12 cellular contexts compared by ENCODE assay signal in genomic region chr3:5140230-5140621, GRCh38. TPM values are rescaled to one million over a fixed set of nuclear protein-coding genes. Genes with fewer than 3 reads are reported as not detected.
DNase-seq lines count a peak whose midpoint lies in the region; ATAC-seq, FAIRE-seq and TF ChIP-seq lines count a peak whose summit lies in the region.
"Had no signal": no experiment of that assay in that cellular context is flagged by ENCODE, and none has a peak within 500 bp of the region (broad histone marks: within the 10 kb centered on the region; RNA-seq: fewer than 3 reads in every experiment).

No MANE protein-coding gene starts in this region.

- CTCF ChIA-PET in HepG2 (lab: Yijun Ruan, JAX; ENCODE audit: low intra/inter-chr PET ratio, low total read pairs) = no interaction called here

- H3K9me3 ChIP-seq in OCI-LY3 (ENCODE audit: insufficient read depth, low read length) (0 out of 2 replicates have a peak, but pooled peaks cover 10% of the 10 kb centered on the region), spleen (peaks cover 0 to 19% (median 16%) of the 10 kb centered on the region in 8 donors), HepG2 (ENCODE audit: low read length) (no peaks in the 10 kb centered on the region), uterus (no peaks in the 10 kb centered on the region)

- POLR2A ChIA-PET in HepG2 (lab: Yijun Ruan, JAX) = interaction anchor here (2.8 kb wide), 1 partner anchor 48 kb away, joined by 20 read pairs; the partner anchor contains the start of gene EDEM1

- H3K27me3 ChIP-seq in OCI-LY3 (ENCODE audit: low read depth, low read length) (no peaks in the 10 kb centered on the region), spleen (replicated peaks in 1 of 7) (no peaks in the 10 kb centered on the region), HepG2 (ENCODE audit: control insufficient read depth in 1 of 2, insufficient read depth in 2 of 2, low read length in 2 of 2) (no peaks in the 10 kb centered on the region), uterus (no peaks in the 10 kb centered on the region)

- H4K20me1 ChIP-seq in OCI-LY3 (ENCODE audit: insufficient read depth, low read length) = peaks cover 32% of the 10 kb centered on the region
- peaks cover 14% of the 10 kb centered on the region; the same call in 1 of the 2 replicates for H4K20me1 ChIP-seq in HepG2 (ENCODE audit: insufficient read depth, low read length)

- H3K4me3 ChIP-seq in OCI-LY3 (ENCODE audit: low read length) = peak overlapping the region; percentile 22; the same call in 1 of the 2 replicates
- no peak overlapping the region for H3K4me3 ChIP-seq in spleen
- H3K4me3 ChIP-seq in HepG2 (replicated peaks in 1 of 3; ENCODE audit: insufficient read depth in 1 of 3, low read depth in 2 of 3, low read length in 3 of 3) = no peak overlapping the region
- no peak overlapping the region for H3K4me3 ChIP-seq in uterus

- intact Hi-C loops in spleen (cut with DNase I; ENCODE audit: low total_unique reads) = no loop called here
- intact Hi-C loops in HepG2 (cut with micrococcal nuclease; ENCODE audit: unreplicated experiment) = no loop called here
- intact Hi-C loops in uterus (cut with DNase I; ENCODE audit: low total_unique reads) = no loop called here

- H3K4me2 ChIP-seq in OCI-LY3 (ENCODE audit: low read length) = peak overlapping the region; percentile 44
- no peak overlapping the region for H3K4me2 ChIP-seq in HepG2 (ENCODE audit: low read depth, low read length)

- in situ Hi-C loops in HepG2 (cut with HindIII; ENCODE audit: extremely low pct_ligation_motif_present, low pct_unique_long_range_greater_than_20kb) = no loop called here

- no TSS peak for BruUV-seq in HepG2 (replicated peaks; lab: Mats Ljungman, UMichigan)

- ATAC-seq in GM19023 (IDR thresholded peaks at IDR 0.05; ENCODE audit: unreplicated experiment) (peak; percentile 49), HG02642 (IDR thresholded peaks at IDR 0.05; ENCODE audit: poor library complexity, unreplicated experiment) (peak; percentile 46), HepG2 (no peak)

- TF ChIP-seq CTCF in OCI-LY3 (IDR thresholded peaks at IDR 0.05; ENCODE audit: low read depth, low read length) (no peak), spleen (IDR thresholded peaks at IDR 0.05 in 8 of 11, conservative IDR thresholded peaks at IDR 0.05 in 3 of 11) (no peak), HepG2 (CRISPR knock-in tag; IDR thresholded peaks at IDR 0.05) (no peak), uterus (IDR thresholded peaks at IDR 0.05) (no peak)

- FAIRE-seq in HepG2 (lab: Jason Lieb, UNC) = no peak

- H3K4me1 ChIP-seq in OCI-LY3 (ENCODE audit: low read length) = peaks cover 47% of the 10 kb centered on the region
- peaks cover 31 to 100% (median 67%) of the 10 kb centered on the region in 6 donors for H3K4me1 ChIP-seq in spleen
- H3K4me1 ChIP-seq in HepG2 (ENCODE audit: insufficient read depth, low read length) = peaks cover 39% of the 10 kb centered on the region
- no peaks in the 10 kb centered on the region for H3K4me1 ChIP-seq in uterus

- TF ChIP-seq RAD21 in HepG2 (CRISPR knock-in tag; IDR thresholded peaks at IDR 0.05) = no peak

- H3K79me2 ChIP-seq in OCI-LY3 (ENCODE audit: low read length) (peaks cover 91% of the 10 kb centered on the region), HepG2 (ENCODE audit: insufficient read depth, low read length) (peaks cover 85% of the 10 kb centered on the region)

- H3K9ac ChIP-seq in OCI-LY3 (ENCODE audit: low read length) (no peak overlapping the region), HepG2 (ENCODE audit: insufficient read depth, low read depth, low read length) (no peak overlapping the region)

- TF ChIP-seq POLR2A in spleen (IDR thresholded peaks at IDR 0.05) (no peak), HepG2 (IDR thresholded peaks at IDR 0.05; ENCODE audit: insufficient read depth in 1 of 2, low read depth in 2 of 2, low read length in 2 of 2) (no peak), uterus (IDR thresholded peaks at IDR 0.05) (no peak)

- 41 to 54% (median 47%) methylated on average over 4 of the region's 4 CpGs for WGBS in spleen, 5 donors
- over 99% methylated on average over 4 of the region's 4 CpGs for WGBS in HepG2 (ENCODE audit: low lambda C conversion rate)

- no peak for TF ChIP-seq EP300 in HepG2 (IDR thresholded peaks at IDR 0.05; ENCODE audit: low read depth in 2 of 2, low read length in 2 of 2)
- TF ChIP-seq EP300 in HepG2 (CRISPR knock-in tag; IDR thresholded peaks at IDR 0.05; ENCODE audit: borderline replicate concordance) = no peak

- H2AFZ ChIP-seq in OCI-LY3 (ENCODE audit: low read depth, low read length) = no peak overlapping the region
- H2AFZ ChIP-seq in HepG2 (ENCODE audit: low read length) = no peak overlapping the region

- DNase-seq in spleen = no peak
- no peak for DNase-seq in HepG2 (ENCODE audit: low spot score)
- no peak for DNase-seq in NCI-H774 (lab: John Stamatoyannopoulos, UW)
- DNase-seq in uterus = no peak
- no peak for DNase-seq in OCI-M1 (lab: John Stamatoyannopoulos, UW)
- DNase-seq: DMS79 treated with DMSO at 0.1 percent for 48 hours; head of caudate nucleus; NCI-H446; stimulated activated CD4-positive, alpha-beta T cell treated with anti-CD3 and anti-CD28 coated beads, Interleukin-15, amount 100 ng/mL, for 24 hours had no signal

- H3K27ac ChIP-seq in OCI-LY3 (ENCODE audit: low read length) (peak overlapping the region; percentile 39), spleen (peak overlapping the region in 6 of 8 donors; percentile 0 to 65 (median 44)), HepG2 (ENCODE audit: extremely low read length, insufficient read depth, low read length) (no peak overlapping the region), uterus (no peak overlapping the region)

- H3K36me3 ChIP-seq in OCI-LY3 (replicated peaks; ENCODE audit: low read depth, low read length) = peaks cover 40% of the 10 kb centered on the region
- peaks cover 0 to 22% (median 0%) of the 10 kb centered on the region in 6 donors for H3K36me3 ChIP-seq in spleen
- 0 out of 5 replicates have a peak, but pooled peaks cover 0 to 8% of the 10 kb centered on the region in 2 experiments for H3K36me3 ChIP-seq in HepG2 (replicated peaks in 1 of 2; ENCODE audit: control insufficient read depth in 1 of 2, insufficient read depth in 2 of 2, low read length in 2 of 2)
- no peaks in the 10 kb centered on the region for H3K36me3 ChIP-seq in uterus

TF ChIP-seq in HepG2, 621 proteins besides CTCF, POLR2A, EP300 and RAD21 (continues in another document):
- TF ChIP-seq KAT2B (IDR thresholded peaks at IDR 0.05; ENCODE audit: borderline replicate concordance, low read depth, low read length) = no peak

RNA-seq across cellular contexts. Expression of gene ARL8B, which starts 18.1 kb away (rescaled TPM):
- 100 to 1,000 TPM in 1 of 7 donors, 10 to 100 TPM in 6; 55.6 to 120 (median 62.0) TPM for total RNA-seq in spleen
- polyA plus RNA-seq in spleen = 10 to 100 TPM; 23.0 to 36.8 (median 28.0) TPM
- 30.4 and 33.1 TPM in 2 replicates for total RNA-seq in HepG2 (2016; rRNA removed; fragmentation: Illumina TruSeq; extraction: Trizol)
- 5.4 and 5.9 TPM in 2 replicates for total RNA-seq in HepG2 (2016; cell fraction: cytosol; rRNA removed; fragmentation: Illumina TruSeq; extraction: Trizol; ENCODE audit: low read depth)
- 33.4 and 36.2 TPM in 2 replicates for total RNA-seq in HepG2 (2016; cell fraction: insoluble cytoplasmic fraction; rRNA removed; fragmentation: Illumina TruSeq; extraction: Trizol)
- total RNA-seq in HepG2 (2016; cell fraction: membrane; rRNA removed; fragmentation: Illumina TruSeq; extraction: Trizol) = 19.9 and 20.5 TPM in 2 replicates
- total RNA-seq in HepG2 (2016; cell fraction: nucleus; rRNA removed; fragmentation: Illumina TruSeq; extraction: Trizol) = 38.1 and 40.6 TPM in 2 replicates
- 15.6 and 23.5 TPM in 2 replicates for polyA plus RNA-seq in HepG2 (2011; rRNA removed)
- polyA plus RNA-seq in HepG2 (2011; cell fraction: cytosol; rRNA removed) = 13.3 and 20.0 TPM in 2 replicates
- polyA plus RNA-seq in HepG2 (2011; cell fraction: nucleus; rRNA removed) = 14.6 and 19.7 TPM in 2 replicates
- polyA plus RNA-seq in HepG2 (2012) = 29.9 and 30.2 TPM in 2 replicates
- polyA plus RNA-seq in HepG2 (2016; cell fraction: cytosol; fragmentation: Illumina TruSeq; extraction: Trizol; ENCODE audit: low read depth) = 5.7 and 7.1 TPM in 2 replicates
- 38.6 and 42.3 TPM in 2 replicates for polyA plus RNA-seq in HepG2 (2016; cell fraction: insoluble cytoplasmic fraction; fragmentation: Illumina TruSeq; extraction: Trizol; ENCODE audit: low read depth)
- 14.7 TPM in 2 replicates for polyA plus RNA-seq in HepG2 (2016; cell fraction: membrane; fragmentation: Illumina TruSeq; extraction: Trizol; ENCODE audit: low read depth)
- 55.9 and 57.1 TPM in 2 replicates for polyA plus RNA-seq in HepG2 (2016; cell fraction: nucleus; fragmentation: Illumina TruSeq; extraction: Trizol; ENCODE audit: insufficient read depth, low read depth)
- polyA minus RNA-seq in HepG2 (2011; rRNA and poly(A)+ RNA removed; ENCODE audit: low replicate concordance) = 5.8 and 10.0 TPM in 2 replicates
- polyA minus RNA-seq in HepG2 (2011; cell fraction: cytosol; rRNA and poly(A)+ RNA removed) = 17.1 and 19.6 TPM in 2 replicates
- 20.3 and 22.3 TPM in 2 replicates for polyA minus RNA-seq in HepG2 (2011; cell fraction: nucleus; rRNA and poly(A)+ RNA removed)
- total RNA-seq in uterus = 10 to 100 TPM; 22.8 to 80.2 (median 51.2) TPM

RNA-seq across cellular contexts. Expression of gene EDEM1, which starts 47.3 kb away (rescaled TPM):
- total RNA-seq in spleen (100 to 1,000 TPM in 1 of 7 donors, 10 to 100 TPM in 6; 69.0 to 174 (median 76.4) TPM), HepG2 (2016; rRNA removed; fragmentation: Illumina TruSeq; extraction: Trizol) (13.8 and 14.3 TPM in 2 replicates), uterus (10 to 100 TPM; 17.1 to 58.4 (median 37.7) TPM)
- polyA plus RNA-seq in spleen (10 to 100 TPM in 2 of 3 donors, 1 to 10 TPM in 1; 8.4 to 12.2 (median 11.7) TPM), HepG2 (2011; rRNA removed) (25.8 and 28.0 TPM in 2 replicates)
- total RNA-seq in HepG2 (2016; cell fraction: cytosol; rRNA removed; fragmentation: Illumina TruSeq; extraction: Trizol; ENCODE audit: low read depth) = 8.5 and 9.0 TPM in 2 replicates
- total RNA-seq in HepG2 (2016; cell fraction: insoluble cytoplasmic fraction; rRNA removed; fragmentation: Illumina TruSeq; extraction: Trizol) = 13.5 and 14.4 TPM in 2 replicates
- 15.4 and 16.6 TPM in 2 replicates for total RNA-seq in HepG2 (2016; cell fraction: membrane; rRNA removed; fragmentation: Illumina TruSeq; extraction: Trizol)
- 22.3 and 25.8 TPM in 2 replicates for total RNA-seq in HepG2 (2016; cell fraction: nucleus; rRNA removed; fragmentation: Illumina TruSeq; extraction: Trizol)
- 10.4 and 18.5 TPM in 2 replicates for polyA plus RNA-seq in HepG2 (2011; cell fraction: cytosol; rRNA removed)
- 23.8 and 36.5 TPM in 2 replicates for polyA plus RNA-seq in HepG2 (2011; cell fraction: nucleus; rRNA removed)
- polyA plus RNA-seq in HepG2 (2012) = 16.8 and 17.3 TPM in 2 replicates
- 3.5 and 4.9 TPM in 2 replicates for polyA plus RNA-seq in HepG2 (2016; cell fraction: cytosol; fragmentation: Illumina TruSeq; extraction: Trizol; ENCODE audit: low read depth)
- polyA plus RNA-seq in HepG2 (2016; cell fraction: insoluble cytoplasmic fraction; fragmentation: Illumina TruSeq; extraction: Trizol; ENCODE audit: low read depth) = 11.7 and 12.6 TPM in 2 replicates
- polyA plus RNA-seq in HepG2 (2016; cell fraction: membrane; fragmentation: Illumina TruSeq; extraction: Trizol; ENCODE audit: low read depth) = 7.5 and 8.7 TPM in 2 replicates
- 40.1 and 42.7 TPM in 2 replicates for polyA plus RNA-seq in HepG2 (2016; cell fraction: nucleus; fragmentation: Illumina TruSeq; extraction: Trizol; ENCODE audit: insufficient read depth, low read depth)
- 27.3 TPM in 2 replicates for polyA minus RNA-seq in HepG2 (2011; rRNA and poly(A)+ RNA removed; ENCODE audit: low replicate concordance)
- 22.4 and 27.4 TPM in 2 replicates for polyA minus RNA-seq in HepG2 (2011; cell fraction: cytosol; rRNA and poly(A)+ RNA removed)
- 61.4 and 62.2 TPM in 2 replicates for polyA minus RNA-seq in HepG2 (2011; cell fraction: nucleus; rRNA and poly(A)+ RNA removed)

Comparison
In these comparisons a context has a peak if more than half of its experiments do, and no peak if none do; other contexts are left out.
1. H3K27ac ChIP-seq: peak in OCI-LY3 (single experiment) and spleen (6 of 8); none in HepG2 (single experiment) and uterus (0 of 2).